In the genomic region with DNA sequence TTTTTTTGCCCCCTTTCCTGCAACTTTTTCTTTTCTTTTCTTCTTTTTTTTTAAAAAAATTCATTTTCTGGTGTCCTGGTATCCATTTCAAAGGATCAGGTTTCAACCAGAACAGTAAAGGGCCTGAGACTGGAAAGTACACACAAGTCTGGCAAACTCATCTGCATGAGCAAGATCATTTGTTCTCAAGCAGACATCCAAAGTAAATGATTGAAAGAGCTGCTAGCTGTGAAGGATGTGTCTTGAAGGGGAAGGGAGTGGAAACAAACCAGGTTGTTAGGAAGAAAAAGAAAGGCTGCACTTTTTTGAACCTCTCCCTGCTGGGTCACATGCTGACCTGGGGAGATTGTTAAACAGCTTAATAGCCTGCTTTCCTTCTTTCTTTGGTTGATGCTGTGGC, we compare ENCODE assay signal across 10 cellular contexts. TPM values are rescaled to one million over a fixed set of nuclear protein-coding genes. Genes with fewer than 3 reads are reported as not detected.
DNase-seq lines count a peak whose midpoint lies in the region; ATAC-seq and TF ChIP-seq lines count a peak whose summit lies in the region.
"Had no signal": no experiment of that assay in that cellular context is flagged by ENCODE, and none has a peak within 500 bp of the region (broad histone marks: within the 10 kb centered on the region; RNA-seq: fewer than 3 reads in every experiment).

No MANE protein-coding gene starts in this region.

- H3K9me3 ChIP-seq in mucosa of descending colon (no peaks in the 10 kb centered on the region), esophagus squamous epithelium (no peaks in the 10 kb centered on the region)

- H3K27ac ChIP-seq in 22Rv1 (peak overlapping the region; percentile 78), esophagus squamous epithelium (peak overlapping the region in 2 of 4 donors; percentile 31 to 36)

- DNase-seq in LNCaP clone FGC (ENCODE audit: low read depth) (peak; percentile 86), epithelial cell of proximal tubule (ENCODE audit: low read depth) (peak; percentile 92), mucosa of descending colon (peak in 1 of 3 donors; percentile 39), hypothalamus (lab: John Stamatoyannopoulos, UW) (no peak), NOMO-1 treated with dmso at 0.1 percent for 144 hours (lab: John Stamatoyannopoulos, UW; ENCODE audit: unreplicated experiment) (no peak), esophagus squamous epithelium (lab: John Stamatoyannopoulos, UW) (no peak)
- DNase-seq: activated B cell treated with CpG ODN at 0.5 μM for 24 hours, NCI-H69 had no signal

- intact Hi-C loops in mucosa of descending colon (cut with DNase I, micrococcal nuclease): no loop called here
- intact Hi-C loops in esophagus squamous epithelium (cut with DNase I): loop anchor here (10.0 kb wide), 1 partner anchor 149 kb away; no protein-coding TSS in a partner anchor

- TF ChIP-seq POLR2A in esophagus squamous epithelium (IDR thresholded peaks at IDR 0.05): no peak

- H3K4me1 ChIP-seq in mucosa of descending colon (ENCODE audit: low read depth) (peaks cover 42% of the 10 kb centered on the region), esophagus squamous epithelium (peaks cover 0 to 78% (median 45%) of the 10 kb centered on the region in 3 donors)

- H3K4me3 ChIP-seq in LNCaP clone FGC (ENCODE audit: low read depth, low read length) (no peak overlapping the region), epithelial cell of proximal tubule (ENCODE audit: low read depth, low read length) (no peak overlapping the region), mucosa of descending colon (no peak overlapping the region), esophagus squamous epithelium (no peak overlapping the region)

- TF ChIP-seq CTCF in 22Rv1 (IDR thresholded peaks at IDR 0.05) (no peak), LNCaP clone FGC (IDR thresholded peaks at IDR 0.05; ENCODE audit: control insufficient read depth, extremely low read depth, insufficient read depth) (no peak), epithelial cell of proximal tubule (conservative IDR thresholded peaks at IDR 0.05; ENCODE audit: low read depth, low read length) (no peak), mucosa of descending colon (IDR thresholded peaks at IDR 0.05) (no peak), esophagus squamous epithelium (IDR thresholded peaks at IDR 0.05) (no peak)

- H3K36me3 ChIP-seq in mucosa of descending colon (ENCODE audit: low read depth) (no peaks in the 10 kb centered on the region), esophagus squamous epithelium (peaks cover 0 to 15% (median 0%) of the 10 kb centered on the region in 3 donors)

- peaks cover 0 to 6% (median 0%) of the 10 kb centered on the region in 4 donors for H3K27me3 ChIP-seq in esophagus squamous epithelium

- ATAC-seq in mucosa of descending colon: peak; percentile 79
- ATAC-seq in HG03108 (IDR thresholded peaks at IDR 0.05; ENCODE audit: unreplicated experiment): no peak

RNA-seq across cellular contexts. Expression of a gene that starts 5.3 kb away (rescaled TPM):
- total RNA-seq in epithelial cell of proximal tubule: 84.8 and 94.5 TPM in 2 replicates
- total RNA-seq in mucosa of descending colon: 100 to 1,000 TPM in 1 of 3 donors, 10 to 100 TPM in 2; 41.3 to 126 (median 52.2) TPM
- 100 to 1,000 TPM in 3 of 4 donors, 10 to 100 TPM in 1; 97.0 to 177 (median 142) TPM for total RNA-seq in esophagus squamous epithelium
- total RNA-seq: activated B cell treated with CpG ODN at 0.5 μM for 24 hours had no signal

Comparison
In these comparisons a context has a peak if more than half of its experiments do, and no peak if none do; other contexts are left out.
1. DNase-seq: peak in LNCaP clone FGC (single experiment) and epithelial cell of proximal tubule (single experiment); none in hypothalamus (0 of 51), NOMO-1 treated with dmso at 0.1 percent for 144 hours (single experiment) and esophagus squamous epithelium (single experiment).